ENCODE assay signal across 11 cellular contexts in the genomic region with DNA sequence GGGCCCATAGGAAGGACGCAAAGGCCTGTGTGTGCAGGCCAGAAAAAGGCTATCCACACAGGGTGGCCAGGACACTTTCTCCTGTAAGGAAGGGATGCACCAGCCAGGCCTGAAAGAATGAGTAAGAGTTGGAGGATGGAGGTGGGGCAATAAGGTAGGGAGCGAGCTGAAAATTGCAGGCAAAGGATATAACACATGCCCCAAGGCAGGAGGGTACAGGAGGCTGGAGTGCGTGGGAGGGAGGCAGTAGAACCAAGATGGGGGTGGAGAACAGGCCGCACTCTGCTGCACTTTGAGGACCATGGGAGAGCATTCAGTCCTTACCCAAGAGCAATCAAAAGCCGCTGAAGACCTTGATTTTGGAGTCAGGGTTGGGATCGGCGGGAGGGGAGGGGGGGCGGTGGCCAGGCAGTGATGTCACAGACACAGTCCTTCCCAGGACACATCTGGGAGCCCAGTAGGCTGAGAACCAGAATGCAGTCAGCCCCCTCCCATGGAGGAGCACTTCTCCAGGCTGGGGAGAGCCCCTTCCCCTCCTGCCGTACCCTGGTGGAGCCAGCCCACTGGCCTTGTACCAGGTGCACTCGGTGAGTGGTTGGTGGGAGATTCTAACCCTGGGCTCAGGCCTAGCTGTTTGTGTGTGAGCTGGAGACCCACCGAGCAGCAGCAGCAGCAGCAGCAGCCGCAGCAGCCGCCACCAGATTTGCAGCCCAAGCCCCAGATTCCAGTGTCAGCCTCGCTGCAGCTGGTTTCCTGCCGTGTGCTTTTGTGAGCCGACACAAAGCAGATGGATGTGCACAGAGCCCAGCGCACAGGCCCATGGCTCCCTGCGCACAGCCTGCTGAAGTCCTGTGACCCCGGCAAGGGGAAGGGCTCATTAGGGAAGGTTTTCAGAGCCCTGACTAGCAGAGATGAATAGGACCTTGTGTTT. TPM values are rescaled to one million over a fixed set of nuclear protein-coding genes. Genes with fewer than 3 reads are reported as not detected.
A peak's percentile ranks its signal among the peaks of the same experiment; 100 is the strongest.
DNase-seq lines count a peak whose midpoint lies in the region; ATAC-seq and FAIRE-seq lines count a peak whose summit lies in the region.
"Had no signal": no experiment of that assay in that cellular context is flagged by ENCODE, and none has a peak within 500 bp of the region (broad histone marks: within the 10 kb centered on the region; RNA-seq: fewer than 3 reads in every experiment).

No MANE protein-coding gene starts in this region.

- H3K4me3 ChIP-seq in adipocyte (ENCODE audit: low read length): no peak overlapping the region
- no peak overlapping the region for H3K4me3 ChIP-seq in iPS-20b (ENCODE audit: low read length)
- H3K4me3 ChIP-seq in small intestine (ENCODE audit: low read depth in 1 of 2, low read length in 2 of 2): no peak overlapping the region

- ATAC-seq in HG03442 (IDR thresholded peaks at IDR 0.05; ENCODE audit: unreplicated experiment): no peak

- FAIRE-seq in small intestine (lab: Jason Lieb, UNC): no peak

- H3K9me3 ChIP-seq in adipocyte (ENCODE audit: control insufficient read depth, low read length): no peaks in the 10 kb centered on the region
- no peaks in the 10 kb centered on the region for H3K9me3 ChIP-seq in iPS-20b (ENCODE audit: insufficient read depth, low read depth, low read length)
- H3K9me3 ChIP-seq in small intestine (ENCODE audit: control insufficient read depth, low read depth): no peaks in the 10 kb centered on the region

- DNase-seq in NCI-H2107 treated with DMSO at 0.1 percent for 48 hours (lab: John Stamatoyannopoulos, UW; ENCODE audit: unreplicated experiment): peak; percentile 32
- no peak for DNase-seq in NCI-H2107 (lab: John Stamatoyannopoulos, UW)
- DNase-seq in adipocyte (ENCODE audit: low read depth): no peak
- DNase-seq in small intestine: no peak
- DNase-seq in SW 1271 (lab: John Stamatoyannopoulos, UW): no peak
- no peak for DNase-seq in Kasumi-1 (lab: John Stamatoyannopoulos, UW)
- DNase-seq: activated CD4-positive, alpha-beta T cell treated with anti-CD3 and anti-CD28 coated beads, Interleukin-2, amount 10 ng/mL, durations not matched to agents 24 days and 14 days; RPMI8226; stimulated activated CD4-positive, alpha-beta T cell treated with anti-CD3 and anti-CD28 coated beads, Interleukin-4, amount 100 ng/mL, for 24 hours had no signal

- H3K36me3 ChIP-seq in adipocyte (ENCODE audit: control insufficient read depth, insufficient read depth, low read length, severe bottlenecking) (peaks cover 26% of the 10 kb centered on the region), iPS-20b (ENCODE audit: insufficient read depth, low read depth, low read length) (peaks cover 29% of the 10 kb centered on the region), small intestine (ENCODE audit: control insufficient read depth in 2 of 2, insufficient read depth in 2 of 2, low read length in 2 of 2) (no peaks in the 10 kb centered on the region)

- peaks cover 76% of the 10 kb centered on the region for H3K4me1 ChIP-seq in adipocyte (ENCODE audit: control insufficient read depth, insufficient read depth, low read length)
- H3K4me1 ChIP-seq in iPS-20b (ENCODE audit: insufficient read depth, low read length): peaks cover 17% of the 10 kb centered on the region; the same call in 1 of the 2 replicates
- peaks cover 0 to 16% of the 10 kb centered on the region in 2 donors for H3K4me1 ChIP-seq in small intestine (ENCODE audit: control insufficient read depth in 2 of 2, insufficient read depth in 1 of 2, low read depth in 1 of 2, low read length in 1 of 2)

- peak overlapping the region; percentile 6 for H3K9ac ChIP-seq in adipocyte (ENCODE audit: low read length)
- peak overlapping the region; percentile 22; the same call in 1 of the 2 replicates for H3K9ac ChIP-seq in iPS-20b (ENCODE audit: low read depth, low read length)

- no peaks in the 10 kb centered on the region for H3K27me3 ChIP-seq in adipocyte (replicated peaks; ENCODE audit: control insufficient read depth, insufficient read depth, low read length)
- H3K27me3 ChIP-seq in iPS-20b (ENCODE audit: insufficient read depth, low read length): no peaks in the 10 kb centered on the region
- H3K27me3 ChIP-seq in small intestine (ENCODE audit: control insufficient read depth in 2 of 2, insufficient read depth in 2 of 2, low read length in 2 of 2): no peaks in the 10 kb centered on the region

- H3K27ac ChIP-seq in iPS-20b (ENCODE audit: low read length) (peak overlapping the region; percentile 73), small intestine (ENCODE audit: low read depth in 1 of 2, low read length in 1 of 2) (peak overlapping the region; percentile 89 to 90)

- WGBS in small intestine, 3 donors: 34 to 57% (median 50%) methylated on average over 19 of the region's 19 CpGs

RNA-seq across cellular contexts. Expression of gene ANKRD40, which starts 17.5 kb away (rescaled TPM):
- polyA plus RNA-seq in small intestine: 10 to 100 TPM in 1 of 3 donors, 1 to 10 TPM in 2; 5.7 to 12.5 (median 6.7) TPM

RNA-seq across cellular contexts. Expression of gene LUC7L3, which starts 29.2 kb away (rescaled TPM):
- polyA plus RNA-seq in small intestine: 100 to 1,000 TPM in 2 of 3 donors, 10 to 100 TPM in 1; 57.4 to 466 (median 435) TPM

RNA-seq across cellular contexts. Expression of gene ABCC3, which starts 55.5 kb away (rescaled TPM):
- polyA plus RNA-seq in small intestine: 100 to 1,000 TPM in 1 of 3 donors, 10 to 100 TPM in 2; 36.7 to 131 (median 99.3) TPM
